ENCODE assay signal across 8 cellular contexts in the genomic region with DNA sequence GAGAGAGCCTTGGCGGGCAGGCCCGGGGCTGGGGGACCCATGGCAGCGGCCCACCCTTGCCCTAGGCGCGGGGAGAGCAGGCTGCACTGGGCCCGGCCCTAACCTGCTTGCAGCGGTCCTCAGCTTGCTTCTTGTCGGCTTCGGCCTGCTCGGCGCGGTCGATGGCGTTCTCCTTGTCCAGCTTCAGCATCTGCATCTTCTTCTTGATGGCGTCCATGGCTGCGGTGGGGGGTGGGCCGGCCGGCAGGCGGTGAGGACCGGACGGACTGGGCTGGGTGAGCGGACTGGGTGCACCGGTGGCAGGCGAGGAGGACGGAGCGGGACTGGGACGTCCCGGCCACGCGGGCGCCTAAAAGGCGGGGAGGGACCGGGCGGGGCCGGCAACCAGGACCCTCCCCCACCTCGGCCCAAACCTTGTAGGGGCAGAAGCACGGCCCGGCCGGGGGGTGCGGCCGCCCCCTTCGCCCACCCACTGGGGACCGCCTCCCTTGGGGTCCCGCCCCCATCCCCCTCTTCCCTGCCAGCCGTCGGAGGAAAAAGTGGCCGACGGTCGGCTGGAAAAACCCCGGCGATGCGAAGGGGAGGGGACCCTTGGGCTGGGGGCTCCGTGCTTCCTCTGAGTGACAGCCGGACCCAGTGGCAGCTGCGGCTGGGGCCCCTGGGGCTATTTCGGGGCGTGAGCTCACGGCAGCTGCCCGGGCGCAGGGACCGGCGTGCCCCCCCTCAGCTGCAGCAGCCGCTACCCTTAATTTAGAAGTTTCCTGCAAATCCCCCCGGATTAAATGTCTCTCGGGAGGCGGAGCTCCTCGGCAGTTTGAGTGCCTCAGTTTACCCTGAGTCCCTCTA. TPM values are rescaled to one million over a fixed set of nuclear protein-coding genes. Genes with fewer than 3 reads are reported as not detected.
DNase-seq lines count a peak whose midpoint lies in the region; ATAC-seq and TF ChIP-seq lines count a peak whose summit lies in the region.

A gene (minus strand): TSS at position 325 of the 846 bp plus-strand sequence. CDS start 108 bp downstream, at position 217.

- no peaks in the 10 kb centered on the region for H3K36me3 Mint-ChIP-seq in activated CD4-positive, alpha-beta T cell treated with anti-CD3 and anti-CD28 coated beads, Interleukin-2, amount 10 ng/mL, durations not matched to agents 24 days and 14 days (ENCODE audit: low read depth)
- no peaks in the 10 kb centered on the region for H3K36me3 Mint-ChIP-seq in activated T-helper 1 cell treated with anti-CD3 and anti-CD28 coated beads, Interleukin-12 subunit alpha, Interleukin-12 subunit beta, Interleukin-2, Interleukin-4 antibody, amounts not matched to agents 30 ng/mL and 10 ng/mL and 1 ng/mL, durations not matched to agents 14 hours and 24 hours and 36 hours (ENCODE audit: low read depth)
- H3K36me3 Mint-ChIP-seq in glutamatergic neuron (ENCODE audit: unreplicated experiment) = no peaks in the 10 kb centered on the region

- no peaks in the 10 kb centered on the region for H3K9me3 ChIP-seq in ovary

- peak within 1 kb of the TSS; percentile 66 for H3K4me3 ChIP-seq in ovary

- intact Hi-C loops in activated CD4-positive, alpha-beta T cell treated with anti-CD3 and anti-CD28 coated beads, Interleukin-2, amount 10 ng/mL, durations not matched to agents 24 days and 14 days (cut with micrococcal nuclease) = loop anchor here (2.0 kb wide), 2 partner anchors 31 to 43 kb away; a partner anchor contains a TSS
- intact Hi-C loops in activated T-helper 1 cell treated with anti-CD3 and anti-CD28 coated beads, Interleukin-12 subunit alpha, Interleukin-12 subunit beta, Interleukin-2, Interleukin-4 antibody, amounts not matched to agents 30 ng/mL and 10 ng/mL and 1 ng/mL, durations not matched to agents 14 hours and 24 hours and 36 hours (cut with micrococcal nuclease) = loop anchor here (2.0 kb wide), 3 partner anchors 31 to 85 kb away; a partner anchor contains a TSS
- intact Hi-C loops in ovary (cut with DNase I) = loop anchor here in 3 of 4 donors (2.0 to 5.0 kb wide), 3 partner anchors 31 to 37 kb away; a partner anchor contains a TSS

- H3K4me3 Mint-ChIP-seq in activated CD4-positive, alpha-beta T cell treated with anti-CD3 and anti-CD28 coated beads, Interleukin-2, amount 10 ng/mL, durations not matched to agents 24 days and 14 days = peak within 1 kb of the TSS; percentile 86
- H3K4me3 Mint-ChIP-seq in activated T-helper 1 cell treated with anti-CD3 and anti-CD28 coated beads, Interleukin-12 subunit alpha, Interleukin-12 subunit beta, Interleukin-2, Interleukin-4 antibody, amounts not matched to agents 30 ng/mL and 10 ng/mL and 1 ng/mL, durations not matched to agents 14 hours and 24 hours and 36 hours = peak within 1 kb of the TSS; percentile 84
- peak within 1 kb of the TSS; percentile 92 for H3K4me3 Mint-ChIP-seq in glutamatergic neuron (ENCODE audit: unreplicated experiment)

- peak within 1 kb of the TSS; percentile 81 for H3K27ac Mint-ChIP-seq in activated CD4-positive, alpha-beta T cell treated with anti-CD3 and anti-CD28 coated beads, Interleukin-2, amount 10 ng/mL, durations not matched to agents 24 days and 14 days
- peak within 1 kb of the TSS; percentile 52 for H3K27ac Mint-ChIP-seq in activated T-helper 1 cell treated with anti-CD3 and anti-CD28 coated beads, Interleukin-12 subunit alpha, Interleukin-12 subunit beta, Interleukin-2, Interleukin-4 antibody, amounts not matched to agents 30 ng/mL and 10 ng/mL and 1 ng/mL, durations not matched to agents 14 hours and 24 hours and 36 hours
- H3K27ac Mint-ChIP-seq in glutamatergic neuron (ENCODE audit: unreplicated experiment) = peak within 1 kb of the TSS; percentile 78

- no peak for DNase-seq in activated CD4-positive, alpha-beta T cell treated with anti-CD3 and anti-CD28 coated beads, Interleukin-2, amount 10 ng/mL, durations not matched to agents 24 days and 14 days
- no peak for DNase-seq in activated CD4-positive, alpha-beta T cell treated with anti-CD3 and anti-CD28 coated beads for 4 hours
- no peak for DNase-seq in activated T-helper 1 cell treated with anti-CD3 and anti-CD28 coated beads, Interleukin-12 subunit alpha, Interleukin-12 subunit beta, Interleukin-2, Interleukin-4 antibody, amounts not matched to agents 30 ng/mL and 10 ng/mL and 1 ng/mL, durations not matched to agents 14 hours and 24 hours and 36 hours (ENCODE audit: low spot score)
- DNase-seq in glutamatergic neuron = peak; percentile 69
- peak; percentile 68 to 87 (median 78) for DNase-seq in ovary
- DNase-seq in NCI-H1436 (lab: John Stamatoyannopoulos, UW) = no peak

- no peaks in the 10 kb centered on the region for H3K9me3 Mint-ChIP-seq in activated CD4-positive, alpha-beta T cell treated with anti-CD3 and anti-CD28 coated beads, Interleukin-2, amount 10 ng/mL, durations not matched to agents 24 days and 14 days
- H3K9me3 Mint-ChIP-seq in activated T-helper 1 cell treated with anti-CD3 and anti-CD28 coated beads, Interleukin-12 subunit alpha, Interleukin-12 subunit beta, Interleukin-2, Interleukin-4 antibody, amounts not matched to agents 30 ng/mL and 10 ng/mL and 1 ng/mL, durations not matched to agents 14 hours and 24 hours and 36 hours = no peaks in the 10 kb centered on the region
- H3K9me3 Mint-ChIP-seq in glutamatergic neuron (ENCODE audit: unreplicated experiment) = peaks cover 12% of the 10 kb centered on the region

- peaks cover 13% of the 10 kb centered on the region for H3K4me1 ChIP-seq in ovary (ENCODE audit: insufficient read depth)

- H3K27ac ChIP-seq in ovary = peak within 1 kb of the TSS; percentile 46 to 93

- TF ChIP-seq POLR2A in ovary (IDR thresholded peaks at IDR 0.05) = peak; percentile 41

- no peaks in the 10 kb centered on the region for H3K27me3 ChIP-seq in ovary

- H3K36me3 ChIP-seq in ovary = no peaks in the 10 kb centered on the region

- TF ChIP-seq CTCF in glutamatergic neuron (IDR thresholded peaks at IDR 0.05; ENCODE audit: partially characterized antibody, unreplicated experiment) = no peak
- TF ChIP-seq CTCF in ovary (IDR thresholded peaks at IDR 0.05) = no peak

- H3K4me1 Mint-ChIP-seq in activated CD4-positive, alpha-beta T cell treated with anti-CD3 and anti-CD28 coated beads, Interleukin-2, amount 10 ng/mL, durations not matched to agents 24 days and 14 days = peaks cover 21% of the 10 kb centered on the region
- H3K4me1 Mint-ChIP-seq in activated T-helper 1 cell treated with anti-CD3 and anti-CD28 coated beads, Interleukin-12 subunit alpha, Interleukin-12 subunit beta, Interleukin-2, Interleukin-4 antibody, amounts not matched to agents 30 ng/mL and 10 ng/mL and 1 ng/mL, durations not matched to agents 14 hours and 24 hours and 36 hours (ENCODE audit: low read depth) = peaks cover 26% of the 10 kb centered on the region
- peaks cover 30% of the 10 kb centered on the region for H3K4me1 Mint-ChIP-seq in glutamatergic neuron (ENCODE audit: low read depth, unreplicated experiment)

- 2 to 3% (median 3%) methylated on average over 26 to 67 of the region's 67 CpGs for WGBS in ovary, 3 donors

- no peak for TF ChIP-seq EP300 in ovary (IDR thresholded peaks at IDR 0.05)

- H3K27me3 Mint-ChIP-seq in activated CD4-positive, alpha-beta T cell treated with anti-CD3 and anti-CD28 coated beads, Interleukin-2, amount 10 ng/mL, durations not matched to agents 24 days and 14 days = no peaks in the 10 kb centered on the region
- H3K27me3 Mint-ChIP-seq in activated T-helper 1 cell treated with anti-CD3 and anti-CD28 coated beads, Interleukin-12 subunit alpha, Interleukin-12 subunit beta, Interleukin-2, Interleukin-4 antibody, amounts not matched to agents 30 ng/mL and 10 ng/mL and 1 ng/mL, durations not matched to agents 14 hours and 24 hours and 36 hours (ENCODE audit: insufficient read depth) = peaks cover 2% of the 10 kb centered on the region
- H3K27me3 Mint-ChIP-seq in glutamatergic neuron (ENCODE audit: unreplicated experiment) = peaks cover 6% of the 10 kb centered on the region

- ATAC-seq in HG02571 (IDR thresholded peaks at IDR 0.05; ENCODE audit: unreplicated experiment) = no peak
- ATAC-seq in HG03196 (IDR thresholded peaks at IDR 0.05; ENCODE audit: unreplicated experiment) = no peak

RNA-seq across cellular contexts. Expression of the gene that starts here (rescaled TPM):
- total RNA-seq in activated CD4-positive, alpha-beta T cell treated with anti-CD3 and anti-CD28 coated beads, Interleukin-2, amount 10 ng/mL, durations not matched to agents 24 days and 14 days = 3.6 and 3.8 TPM in 2 replicates
- total RNA-seq in activated T-helper 1 cell treated with anti-CD3 and anti-CD28 coated beads, Interleukin-12 subunit alpha, Interleukin-12 subunit beta, Interleukin-2, Interleukin-4 antibody, amounts not matched to agents 30 ng/mL and 10 ng/mL and 1 ng/mL, durations not matched to agents 14 hours and 24 hours and 36 hours = 2.5 and 4.5 TPM in 2 replicates
- 188 TPM for total RNA-seq in glutamatergic neuron (ENCODE audit: unreplicated experiment)
- 100 to 1,000 TPM; 179 to 853 (median 309) TPM for total RNA-seq in ovary
- 100 to 1,000 TPM; 526 to 716 TPM for polyA plus RNA-seq in ovary

Comparison
In these comparisons a context has a peak if more than half of its experiments do, and no peak if none do; other contexts are left out.
1. RNA of the gene that starts here (total RNA-seq): 179 to 853 TPM in ovary and 188 TPM in glutamatergic neuron (single experiment); 3.6 to 3.8 TPM in activated CD4-positive, alpha-beta T cell treated with anti-CD3 and anti-CD28 coated beads, Interleukin-2, amount 10 ng/mL, durations not matched to agents 24 days and 14 days and 2.5 to 4.5 TPM in activated T-helper 1 cell treated with anti-CD3 and anti-CD28 coated beads, Interleukin-12 subunit alpha, Interleukin-12 subunit beta, Interleukin-2, Interleukin-4 antibody, amounts not matched to agents 30 ng/mL and 10 ng/mL and 1 ng/mL, durations not matched to agents 14 hours and 24 hours and 36 hours; every median in the first group is over 10 times any median in the second.
2. DNase-seq: peak in glutamatergic neuron (single experiment) and ovary (5 of 5); none in activated CD4-positive, alpha-beta T cell treated with anti-CD3 and anti-CD28 coated beads, Interleukin-2, amount 10 ng/mL, durations not matched to agents 24 days and 14 days (single experiment), activated CD4-positive, alpha-beta T cell treated with anti-CD3 and anti-CD28 coated beads for 4 hours (0 of 2), activated T-helper 1 cell treated with anti-CD3 and anti-CD28 coated beads, Interleukin-12 subunit alpha, Interleukin-12 subunit beta, Interleukin-2, Interleukin-4 antibody, amounts not matched to agents 30 ng/mL and 10 ng/mL and 1 ng/mL, durations not matched to agents 14 hours and 24 hours and 36 hours (single experiment) and NCI-H1436 (single experiment).
3. Peak in every context shown above with its lines, with median percentiles within 50 percentile points of each other: H3K27ac Mint-ChIP-seq and H3K4me3 Mint-ChIP-seq.